In genomic region chr22:50256936-50257440, GRCh38 we compare ENCODE assay signal across 26 cellular contexts. TPM values are rescaled to one million over a fixed set of nuclear protein-coding genes. Genes with fewer than 3 reads are reported as not detected.
DNase-seq lines count a peak whose midpoint lies in the region; ATAC-seq, FAIRE-seq and TF ChIP-seq lines count a peak whose summit lies in the region.
"Had no signal": no experiment of that assay in that cellular context is flagged by ENCODE, and none has a peak within 500 bp of the region (broad histone marks: within the 10 kb centered on the region; RNA-seq: fewer than 3 reads in every experiment).

No MANE protein-coding gene starts in this region.

- TF ChIP-seq RAD21 in HepG2 (CRISPR knock-in tag; IDR thresholded peaks at IDR 0.05): no peak

- TF ChIP-seq EP300 in HepG2 (IDR thresholded peaks at IDR 0.05; ENCODE audit: low read depth in 2 of 2, low read length in 2 of 2) (no peak), HepG2 (CRISPR knock-in tag; IDR thresholded peaks at IDR 0.05; ENCODE audit: borderline replicate concordance) (no peak)

- no peaks in the 10 kb centered on the region for H4K20me1 ChIP-seq in HepG2 (ENCODE audit: insufficient read depth, low read length)

- H3K79me2 ChIP-seq in HepG2 (ENCODE audit: insufficient read depth, low read length): no peaks in the 10 kb centered on the region

- ATAC-seq in HepG2 (no peak), right lobe of liver (no peak), HG02588 (IDR thresholded peaks at IDR 0.05; ENCODE audit: unreplicated experiment) (no peak)
- ATAC-seq: HCT116, K562, PC-3, T-cell had no signal

- H2BK120ac ChIP-seq in mesenchymal stem cell (ENCODE audit: low read depth, low read length): no peak overlapping the region

- H3K9me3 ChIP-seq in HepG2 (ENCODE audit: low read length): no peaks in the 10 kb centered on the region
- no peaks in the 10 kb centered on the region for H3K9me3 ChIP-seq in right lobe of liver
- no peaks in the 10 kb centered on the region for H3K9me3 ChIP-seq in mesenchymal stem cell (ENCODE audit: control insufficient read depth, low read length)
- H3K9me3 ChIP-seq: BLaER1 had no signal

- in situ Hi-C loops in HepG2 (cut with HindIII; ENCODE audit: extremely low pct_ligation_motif_present, low pct_unique_long_range_greater_than_20kb): no loop called here

- H3K4me3 ChIP-seq in HepG2 (replicated peaks in 1 of 3; ENCODE audit: insufficient read depth in 1 of 3, low read depth in 2 of 3, low read length in 3 of 3): no peak overlapping the region
- no peak overlapping the region for H3K4me3 ChIP-seq in right lobe of liver
- no peak overlapping the region for H3K4me3 ChIP-seq in mesenchymal stem cell (ENCODE audit: insufficient read depth in 1 of 2, low read depth in 1 of 2, low read length in 2 of 2)
- H3K4me3 ChIP-seq: BLaER1, K562 had no signal

- H3K36me3 ChIP-seq in HepG2 (replicated peaks in 1 of 2; ENCODE audit: control insufficient read depth in 1 of 2, insufficient read depth in 2 of 2, low read length in 2 of 2) (peaks cover 3% of the 10 kb centered on the region in 2 experiments; a peak in 1 of 5 replicates), right lobe of liver (no peaks in the 10 kb centered on the region), mesenchymal stem cell (ENCODE audit: control insufficient read depth in 1 of 2, insufficient read depth in 2 of 2, low read depth in 1 of 2, low read length in 2 of 2) (peaks cover 4 to 68% of the 10 kb centered on the region in 2 experiments)

- no peak overlapping the region for H3K18ac ChIP-seq in mesenchymal stem cell (ENCODE audit: low read depth in 1 of 2, low read length in 2 of 2)

- H2BK5ac ChIP-seq in mesenchymal stem cell (ENCODE audit: low read depth, low read length, poor library complexity, severe bottlenecking): no peak overlapping the region

- no peak overlapping the region for H3K14ac ChIP-seq in mesenchymal stem cell (ENCODE audit: low read length in 2 of 2)

- H2BK15ac ChIP-seq in mesenchymal stem cell (ENCODE audit: low read depth, poor library complexity, severe bottlenecking): no peak overlapping the region

- no peak overlapping the region for H2BK12ac ChIP-seq in mesenchymal stem cell (ENCODE audit: low read length in 2 of 2)

- CTCF ChIA-PET in HepG2 (lab: Yijun Ruan, JAX; ENCODE audit: low intra/inter-chr PET ratio, low total read pairs): no interaction called here

- H2AK5ac ChIP-seq in mesenchymal stem cell (ENCODE audit: low read length, severe bottlenecking): no peak overlapping the region

- no peak overlapping the region for H3K4ac ChIP-seq in mesenchymal stem cell (ENCODE audit: low read depth in 1 of 2, low read length in 2 of 2)

- FAIRE-seq in HepG2 (lab: Jason Lieb, UNC): no peak
- FAIRE-seq: A204.1, G401.6, H1, K562 had no signal

- H4K91ac ChIP-seq in mesenchymal stem cell (ENCODE audit: low read length): peak overlapping the region; percentile 18

- no TSS peak for BruUV-seq in HepG2 (replicated peaks; lab: Mats Ljungman, UMichigan)

- TF ChIP-seq CTCF in HepG2 (CRISPR knock-in tag; IDR thresholded peaks at IDR 0.05) (no peak), right lobe of liver (IDR thresholded peaks at IDR 0.05) (no peak)

- TF ChIP-seq POLR2A in HepG2 (IDR thresholded peaks at IDR 0.05; ENCODE audit: insufficient read depth in 1 of 2, low read depth in 2 of 2, low read length in 2 of 2) (no peak), right lobe of liver (IDR thresholded peaks at IDR 0.05) (no peak)

- H3K4me2 ChIP-seq in HepG2 (ENCODE audit: low read depth, low read length): no peak overlapping the region
- no peak overlapping the region for H3K4me2 ChIP-seq in mesenchymal stem cell (ENCODE audit: low read length, poor library complexity, severe bottlenecking)
- H3K4me2 ChIP-seq: BLaER1 had no signal

- peaks cover 33% of the 10 kb centered on the region for H3K4me1 ChIP-seq in HepG2 (ENCODE audit: insufficient read depth, low read length)
- peaks cover 0 to 27% (median 8%) of the 10 kb centered on the region in 4 donors for H3K4me1 ChIP-seq in right lobe of liver
- peaks cover 24% of the 10 kb centered on the region for H3K4me1 ChIP-seq in mesenchymal stem cell (ENCODE audit: control insufficient read depth, insufficient read depth, low read depth, low read length)

- no peak overlapping the region for H4K8ac ChIP-seq in mesenchymal stem cell (ENCODE audit: low read length)

- peaks cover 21% of the 10 kb centered on the region for H3K79me1 ChIP-seq in mesenchymal stem cell (replicated peaks; ENCODE audit: low read length, poor library complexity, severe bottlenecking)

- H3K9ac ChIP-seq in HepG2 (ENCODE audit: insufficient read depth, low read depth, low read length) (no peak overlapping the region), mesenchymal stem cell (ENCODE audit: low read length) (no peak overlapping the region)
- H3K9ac ChIP-seq: BLaER1 had no signal

- DNase-seq in HepG2 (ENCODE audit: low spot score): no peak
- DNase-seq in right lobe of liver: no peak
- DNase-seq in NCI-H2171 treated with DMSO at 0.1 percent for 48 hours (lab: John Stamatoyannopoulos, UW): peak; percentile 69
- no peak for DNase-seq in mesenchymal stem cell
- DNase-seq in SHP77 treated with DMSO at 0.1 percent for 48 hours (lab: John Stamatoyannopoulos, UW): no peak
- no peak for DNase-seq in activated CD4-positive, CD25-positive, alpha-beta regulatory T cell treated with anti-CD3 and anti-CD28 coated beads, Interleukin-2, amount 50 U/mL, for 72 hours
- no peak for DNase-seq in NCI-H1092 treated with DMSO at 0.1 percent for 48 hours (lab: John Stamatoyannopoulos, UW)
- DNase-seq: CD4-positive, CD25-positive, alpha-beta regulatory T cell; COR-L47; Kasumi-1; NCI-H1105; NCI-H1436 treated with DMSO at 0.1 percent for 48 hours; NCI-H187 treated with DMSO at 0.1 percent for 48 hours; NCI-H345; NCI-H510A treated with DMSO at 0.1 percent for 48 hours; NCI-H82; NK-92 treated with Interleukin-12 subunit alpha and Interleukin-12 subunit beta, amount 100 ng/mL, for 24 hours; PC-3; T-cell had no signal

- H3K27ac ChIP-seq in HepG2 (ENCODE audit: extremely low read length, insufficient read depth, low read length) (no peak overlapping the region), right lobe of liver (no peak overlapping the region), mesenchymal stem cell (ENCODE audit: low read length, poor library complexity, severe bottlenecking) (no peak overlapping the region)
- H3K27ac ChIP-seq: BLaER1 had no signal

- 92% methylated on average over 8 of the region's 21 CpGs for WGBS in HepG2 (ENCODE audit: low lambda C conversion rate)
- WGBS in right lobe of liver (ENCODE audit: insufficient coverage, low coverage, low lambda C conversion rate, missing lambda C conversion rate): 85% methylated on average over 10 of the region's 21 CpGs
- WGBS in mesenchymal stem cell: 97% methylated on average over 21 of the region's 21 CpGs

- intact Hi-C loops in HepG2 (cut with micrococcal nuclease; ENCODE audit: unreplicated experiment): no loop called here
- intact Hi-C loops in right lobe of liver (cut with DNase I): no loop called here

- H3K27me3 ChIP-seq in HepG2 (ENCODE audit: control insufficient read depth in 1 of 2, insufficient read depth in 2 of 2, low read length in 2 of 2): 0 out of 5 replicates have a peak, but pooled peaks cover 0 to under 1% of the 10 kb centered on the region in 2 experiments
- H3K27me3 ChIP-seq in right lobe of liver: no peaks in the 10 kb centered on the region
- H3K27me3 ChIP-seq in mesenchymal stem cell (ENCODE audit: control insufficient read depth in 1 of 2, insufficient read depth in 1 of 2, low read length in 2 of 2): no peaks in the 10 kb centered on the region
- H3K27me3 ChIP-seq: BLaER1 had no signal

- POLR2A ChIA-PET in HepG2 (lab: Yijun Ruan, JAX): no interaction called here

- H3K23ac ChIP-seq in mesenchymal stem cell (ENCODE audit: low read length in 2 of 2): no peak overlapping the region

- H2AFZ ChIP-seq in HepG2 (ENCODE audit: low read length) (no peak overlapping the region), mesenchymal stem cell (ENCODE audit: low read depth, low read length) (no peak overlapping the region)

RNA-seq across cellular contexts. Expression of gene MAPK12, which starts 4.5 kb away (rescaled TPM):
- 15.0 and 23.3 TPM in 2 replicates for total RNA-seq in HepG2 (2016; rRNA removed; fragmentation: Illumina TruSeq; extraction: Trizol)
- total RNA-seq in HepG2 (2016; cell fraction: cytosol; rRNA removed; fragmentation: Illumina TruSeq; extraction: Trizol; ENCODE audit: low read depth): 25.0 and 26.8 TPM in 2 replicates
- total RNA-seq in HepG2 (2016; cell fraction: insoluble cytoplasmic fraction; rRNA removed; fragmentation: Illumina TruSeq; extraction: Trizol): 15.4 and 25.6 TPM in 2 replicates
- 43.0 and 45.2 TPM in 2 replicates for total RNA-seq in HepG2 (2016; cell fraction: membrane; rRNA removed; fragmentation: Illumina TruSeq; extraction: Trizol)
- 20.3 and 23.6 TPM in 2 replicates for total RNA-seq in HepG2 (2016; cell fraction: nucleus; rRNA removed; fragmentation: Illumina TruSeq; extraction: Trizol)
- polyA plus RNA-seq in HepG2 (2011; rRNA removed): 22.2 and 22.8 TPM in 2 replicates
- polyA plus RNA-seq in HepG2 (2011; cell fraction: cytosol; rRNA removed): 12.9 and 20.7 TPM in 2 replicates
- polyA plus RNA-seq in HepG2 (2011; cell fraction: nucleus; rRNA removed): 115 and 151 TPM in 2 replicates
- 6.9 and 10.9 TPM in 2 replicates for polyA plus RNA-seq in HepG2 (2012)
- 27.8 and 28.1 TPM in 2 replicates for polyA plus RNA-seq in HepG2 (2016; cell fraction: cytosol; fragmentation: Illumina TruSeq; extraction: Trizol; ENCODE audit: low read depth)
- 14.6 and 16.4 TPM in 2 replicates for polyA plus RNA-seq in HepG2 (2016; cell fraction: insoluble cytoplasmic fraction; fragmentation: Illumina TruSeq; extraction: Trizol; ENCODE audit: low read depth)
- 37.0 and 38.8 TPM in 2 replicates for polyA plus RNA-seq in HepG2 (2016; cell fraction: membrane; fragmentation: Illumina TruSeq; extraction: Trizol; ENCODE audit: low read depth)
- 56.9 and 60.1 TPM in 2 replicates for polyA plus RNA-seq in HepG2 (2016; cell fraction: nucleus; fragmentation: Illumina TruSeq; extraction: Trizol; ENCODE audit: insufficient read depth, low read depth)
- polyA minus RNA-seq in HepG2 (2011; rRNA and poly(A)+ RNA removed; ENCODE audit: low replicate concordance): 16.5 and 18.7 TPM in 2 replicates
- 5.1 and 9.2 TPM in 2 replicates for polyA minus RNA-seq in HepG2 (2011; cell fraction: cytosol; rRNA and poly(A)+ RNA removed)
- polyA minus RNA-seq in HepG2 (2011; cell fraction: nucleus; rRNA and poly(A)+ RNA removed): 25.6 and 25.8 TPM in 2 replicates
- total RNA-seq in right lobe of liver: 1 to 10 TPM; 2.1 to 7.6 (median 3.6) TPM
- polyA plus RNA-seq in mesenchymal stem cell (2013, experiment 1 of 2): 34.8 TPM
- 35.2 TPM for polyA plus RNA-seq in mesenchymal stem cell (2013, experiment 2 of 2)

RNA-seq across cellular contexts. Expression of gene HDAC10, which starts 5.9 kb away (rescaled TPM):
- total RNA-seq in HepG2 (2016; rRNA removed; fragmentation: Illumina TruSeq; extraction: Trizol): 4.0 and 13.9 TPM in 2 replicates
- 7.1 and 8.7 TPM in 2 replicates for total RNA-seq in HepG2 (2016; cell fraction: cytosol; rRNA removed; fragmentation: Illumina TruSeq; extraction: Trizol; ENCODE audit: low read depth)
- total RNA-seq in HepG2 (2016; cell fraction: insoluble cytoplasmic fraction; rRNA removed; fragmentation: Illumina TruSeq; extraction: Trizol): 4.1 and 13.9 TPM in 2 replicates
- total RNA-seq in HepG2 (2016; cell fraction: membrane; rRNA removed; fragmentation: Illumina TruSeq; extraction: Trizol): 4.4 and 4.6 TPM in 2 replicates
- 23.1 and 23.7 TPM in 2 replicates for total RNA-seq in HepG2 (2016; cell fraction: nucleus; rRNA removed; fragmentation: Illumina TruSeq; extraction: Trizol)
- polyA plus RNA-seq in HepG2 (2011; rRNA removed): 14.9 and 19.7 TPM in 2 replicates
- polyA plus RNA-seq in HepG2 (2011; cell fraction: cytosol; rRNA removed): 1.8 and 3.9 TPM in 2 replicates
- 257 and 366 TPM in 2 replicates for polyA plus RNA-seq in HepG2 (2011; cell fraction: nucleus; rRNA removed)
- polyA plus RNA-seq in HepG2 (2012): 15.0 and 23.8 TPM in 2 replicates
- polyA plus RNA-seq in HepG2 (2016; cell fraction: cytosol; fragmentation: Illumina TruSeq; extraction: Trizol; ENCODE audit: low read depth): 0.86 TPM in 2 replicates
- polyA plus RNA-seq in HepG2 (2016; cell fraction: insoluble cytoplasmic fraction; fragmentation: Illumina TruSeq; extraction: Trizol; ENCODE audit: low read depth): 3.2 and 5.7 TPM in 2 replicates
- 2.1 TPM in 2 replicates for polyA plus RNA-seq in HepG2 (2016; cell fraction: membrane; fragmentation: Illumina TruSeq; extraction: Trizol; ENCODE audit: low read depth)
- polyA plus RNA-seq in HepG2 (2016; cell fraction: nucleus; fragmentation: Illumina TruSeq; extraction: Trizol; ENCODE audit: insufficient read depth, low read depth): 72.4 and 82.8 TPM in 2 replicates
- polyA minus RNA-seq in HepG2 (2011; rRNA and poly(A)+ RNA removed; ENCODE audit: low replicate concordance): 7.7 and 20.9 TPM in 2 replicates
- polyA minus RNA-seq in HepG2 (2011; cell fraction: cytosol; rRNA and poly(A)+ RNA removed): 3.9 and 4.2 TPM in 2 replicates
- 34.9 and 37.9 TPM in 2 replicates for polyA minus RNA-seq in HepG2 (2011; cell fraction: nucleus; rRNA and poly(A)+ RNA removed)
- total RNA-seq in right lobe of liver: 10 to 100 TPM; 19.6 to 30.5 (median 23.0) TPM
- polyA plus RNA-seq in mesenchymal stem cell (2013, experiment 1 of 2): 21.1 TPM
- polyA plus RNA-seq in mesenchymal stem cell (2013, experiment 2 of 2): 19.2 TPM

RNA-seq across cellular contexts. Expression of gene TUBGCP6, which starts 12.2 kb away (rescaled TPM):
- total RNA-seq in HepG2 (2016; rRNA removed; fragmentation: Illumina TruSeq; extraction: Trizol) (5.8 and 15.7 TPM in 2 replicates), right lobe of liver (10 to 100 TPM; 10.4 to 22.6 (median 14.6) TPM)
- 3.8 and 4.4 TPM in 2 replicates for total RNA-seq in HepG2 (2016; cell fraction: cytosol; rRNA removed; fragmentation: Illumina TruSeq; extraction: Trizol; ENCODE audit: low read depth)
- total RNA-seq in HepG2 (2016; cell fraction: insoluble cytoplasmic fraction; rRNA removed; fragmentation: Illumina TruSeq; extraction: Trizol): 4.6 and 17.4 TPM in 2 replicates
- 4.6 and 5.1 TPM in 2 replicates for total RNA-seq in HepG2 (2016; cell fraction: membrane; rRNA removed; fragmentation: Illumina TruSeq; extraction: Trizol)
- 23.1 and 29.5 TPM in 2 replicates for total RNA-seq in HepG2 (2016; cell fraction: nucleus; rRNA removed; fragmentation: Illumina TruSeq; extraction: Trizol)
- 14.6 and 23.7 TPM in 2 replicates for polyA plus RNA-seq in HepG2 (2011; rRNA removed)
- 2.6 and 4.8 TPM in 2 replicates for polyA plus RNA-seq in HepG2 (2011; cell fraction: cytosol; rRNA removed)
- 276 and 340 TPM in 2 replicates for polyA plus RNA-seq in HepG2 (2011; cell fraction: nucleus; rRNA removed)
- 13.4 and 15.8 TPM in 2 replicates for polyA plus RNA-seq in HepG2 (2012)
- polyA plus RNA-seq in HepG2 (2016; cell fraction: cytosol; fragmentation: Illumina TruSeq; extraction: Trizol; ENCODE audit: low read depth): 0.95 and 1.2 TPM in 2 replicates
- 3.6 and 4.4 TPM in 2 replicates for polyA plus RNA-seq in HepG2 (2016; cell fraction: insoluble cytoplasmic fraction; fragmentation: Illumina TruSeq; extraction: Trizol; ENCODE audit: low read depth)
- polyA plus RNA-seq in HepG2 (2016; cell fraction: membrane; fragmentation: Illumina TruSeq; extraction: Trizol; ENCODE audit: low read depth): 0.86 and 2.1 TPM in 2 replicates
- polyA plus RNA-seq in HepG2 (2016; cell fraction: nucleus; fragmentation: Illumina TruSeq; extraction: Trizol; ENCODE audit: insufficient read depth, low read depth): 62.8 and 72.9 TPM in 2 replicates
- polyA minus RNA-seq in HepG2 (2011; rRNA and poly(A)+ RNA removed; ENCODE audit: low replicate concordance): 11.6 and 16.8 TPM in 2 replicates
- 2.7 and 4.0 TPM in 2 replicates for polyA minus RNA-seq in HepG2 (2011; cell fraction: cytosol; rRNA and poly(A)+ RNA removed)
- 32.9 and 40.9 TPM in 2 replicates for polyA minus RNA-seq in HepG2 (2011; cell fraction: nucleus; rRNA and poly(A)+ RNA removed)
- 10.1 TPM for polyA plus RNA-seq in mesenchymal stem cell (2013, experiment 1 of 2)
- 9.1 TPM for polyA plus RNA-seq in mesenchymal stem cell (2013, experiment 2 of 2)

RNA-seq across cellular contexts. Expression of gene MAPK11, which starts 13.2 kb away (rescaled TPM):
- total RNA-seq in HepG2 (2016; rRNA removed; fragmentation: Illumina TruSeq; extraction: Trizol) (0.15 TPM in 1 of 2 replicates, not detected in the other), right lobe of liver (1 to 10 TPM; 1.7 to 6.4 (median 2.5) TPM)
- not detected in 2 replicates for total RNA-seq in HepG2 (2016; cell fraction: cytosol; rRNA removed; fragmentation: Illumina TruSeq; extraction: Trizol; ENCODE audit: low read depth)
- 0.12 and 0.15 TPM in 2 replicates for total RNA-seq in HepG2 (2016; cell fraction: insoluble cytoplasmic fraction; rRNA removed; fragmentation: Illumina TruSeq; extraction: Trizol)
- total RNA-seq in HepG2 (2016; cell fraction: membrane; rRNA removed; fragmentation: Illumina TruSeq; extraction: Trizol): 0.10 and 0.19 TPM in 2 replicates
- total RNA-seq in HepG2 (2016; cell fraction: nucleus; rRNA removed; fragmentation: Illumina TruSeq; extraction: Trizol): 0.28 TPM in 1 of 2 replicates, not detected in the other
- polyA plus RNA-seq in HepG2 (2011; rRNA removed): 0.17 and 0.46 TPM in 2 replicates
- polyA plus RNA-seq in HepG2 (2011; cell fraction: cytosol; rRNA removed): 0.13 and 0.19 TPM in 2 replicates
- polyA plus RNA-seq in HepG2 (2011; cell fraction: nucleus; rRNA removed): 1.9 TPM in 2 replicates
- 0.21 TPM in 1 of 2 replicates, not detected in the other for polyA plus RNA-seq in HepG2 (2012)
- polyA plus RNA-seq in HepG2 (2016; cell fraction: cytosol; fragmentation: Illumina TruSeq; extraction: Trizol; ENCODE audit: low read depth): 0.05 and 0.07 TPM in 2 replicates
- polyA plus RNA-seq in HepG2 (2016; cell fraction: insoluble cytoplasmic fraction; fragmentation: Illumina TruSeq; extraction: Trizol; ENCODE audit: low read depth): 0.19 and 0.24 TPM in 2 replicates
- polyA plus RNA-seq in HepG2 (2016; cell fraction: membrane; fragmentation: Illumina TruSeq; extraction: Trizol; ENCODE audit: low read depth): 0.13 TPM in 1 of 2 replicates, not detected in the other
- 0.25 and 0.37 TPM in 2 replicates for polyA plus RNA-seq in HepG2 (2016; cell fraction: nucleus; fragmentation: Illumina TruSeq; extraction: Trizol; ENCODE audit: insufficient read depth, low read depth)
- polyA minus RNA-seq in HepG2 (2011; rRNA and poly(A)+ RNA removed; ENCODE audit: low replicate concordance): 0.58 and 0.94 TPM in 2 replicates
- polyA minus RNA-seq in HepG2 (2011; cell fraction: cytosol; rRNA and poly(A)+ RNA removed): not detected in 2 replicates
- 0.13 TPM in 1 of 2 replicates, not detected in the other for polyA minus RNA-seq in HepG2 (2011; cell fraction: nucleus; rRNA and poly(A)+ RNA removed)
- 5.5 TPM for polyA plus RNA-seq in mesenchymal stem cell (2013, experiment 1 of 2)
- polyA plus RNA-seq in mesenchymal stem cell (2013, experiment 2 of 2): 5.0 TPM

RNA-seq across cellular contexts. Expression of gene PLXNB2, which starts 50.5 kb away (rescaled TPM):
- total RNA-seq in HepG2 (2016; rRNA removed; fragmentation: Illumina TruSeq; extraction: Trizol) (19.3 and 32.6 TPM in 2 replicates), right lobe of liver (100 to 1,000 TPM; 154 to 181 (median 161) TPM)
- total RNA-seq in HepG2 (2016; cell fraction: cytosol; rRNA removed; fragmentation: Illumina TruSeq; extraction: Trizol; ENCODE audit: low read depth): 4.6 and 4.9 TPM in 2 replicates
- 16.8 and 32.7 TPM in 2 replicates for total RNA-seq in HepG2 (2016; cell fraction: insoluble cytoplasmic fraction; rRNA removed; fragmentation: Illumina TruSeq; extraction: Trizol)
- total RNA-seq in HepG2 (2016; cell fraction: membrane; rRNA removed; fragmentation: Illumina TruSeq; extraction: Trizol): 13.7 and 15.6 TPM in 2 replicates
- 43.2 and 57.8 TPM in 2 replicates for total RNA-seq in HepG2 (2016; cell fraction: nucleus; rRNA removed; fragmentation: Illumina TruSeq; extraction: Trizol)
- 68.9 and 79.4 TPM in 2 replicates for polyA plus RNA-seq in HepG2 (2011; rRNA removed)
- 46.5 and 75.4 TPM in 2 replicates for polyA plus RNA-seq in HepG2 (2011; cell fraction: cytosol; rRNA removed)
- polyA plus RNA-seq in HepG2 (2011; cell fraction: nucleus; rRNA removed): 265 and 413 TPM in 2 replicates
- 53.9 and 72.9 TPM in 2 replicates for polyA plus RNA-seq in HepG2 (2012)
- 5.5 and 6.2 TPM in 2 replicates for polyA plus RNA-seq in HepG2 (2016; cell fraction: cytosol; fragmentation: Illumina TruSeq; extraction: Trizol; ENCODE audit: low read depth)
- polyA plus RNA-seq in HepG2 (2016; cell fraction: insoluble cytoplasmic fraction; fragmentation: Illumina TruSeq; extraction: Trizol; ENCODE audit: low read depth): 16.2 and 23.0 TPM in 2 replicates
- polyA plus RNA-seq in HepG2 (2016; cell fraction: membrane; fragmentation: Illumina TruSeq; extraction: Trizol; ENCODE audit: low read depth): 10.1 and 11.9 TPM in 2 replicates
- 148 and 155 TPM in 2 replicates for polyA plus RNA-seq in HepG2 (2016; cell fraction: nucleus; fragmentation: Illumina TruSeq; extraction: Trizol; ENCODE audit: insufficient read depth, low read depth)
- polyA minus RNA-seq in HepG2 (2011; rRNA and poly(A)+ RNA removed; ENCODE audit: low replicate concordance): 61.5 and 149 TPM in 2 replicates
- 76.6 and 89.8 TPM in 2 replicates for polyA minus RNA-seq in HepG2 (2011; cell fraction: cytosol; rRNA and poly(A)+ RNA removed)
- polyA minus RNA-seq in HepG2 (2011; cell fraction: nucleus; rRNA and poly(A)+ RNA removed): 57.9 and 61.3 TPM in 2 replicates
- 242 TPM for polyA plus RNA-seq in mesenchymal stem cell (2013, experiment 1 of 2)
- 231 TPM for polyA plus RNA-seq in mesenchymal stem cell (2013, experiment 2 of 2)
